In the genomic region with DNA sequence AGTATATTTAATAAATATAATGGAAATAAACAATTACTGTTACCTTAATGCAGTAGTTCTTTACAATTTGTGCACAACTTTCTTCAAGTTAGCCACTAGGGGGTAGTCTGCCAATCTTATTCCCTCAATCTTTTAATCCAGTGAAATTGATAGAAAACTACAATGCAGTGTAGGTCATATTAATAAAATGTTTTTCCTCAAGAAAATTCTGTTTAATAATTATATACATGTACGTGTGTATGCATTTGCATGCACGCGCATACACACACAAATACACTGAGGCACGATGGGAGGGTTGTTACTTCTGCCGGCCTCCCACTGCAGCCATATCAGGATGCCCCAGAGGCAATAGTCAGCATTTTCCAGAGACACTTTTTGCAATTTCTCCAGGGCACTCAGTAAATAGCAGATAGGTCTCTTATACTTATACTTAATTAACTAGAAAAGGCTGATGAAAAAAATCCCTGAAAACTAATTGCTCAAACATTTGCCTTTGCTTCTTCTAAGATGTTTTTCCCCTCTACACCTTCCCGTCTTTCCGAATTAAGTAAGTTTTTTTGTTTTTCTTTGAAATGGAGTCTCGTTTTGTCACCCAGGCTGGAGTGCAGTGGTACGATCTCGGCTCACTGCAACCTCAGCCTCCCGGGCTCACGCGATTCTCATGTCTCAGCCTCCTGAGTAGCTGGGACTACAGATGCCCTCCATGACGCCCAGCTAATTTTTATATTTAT, we compare ENCODE assay signal across 8 cellular contexts. TPM values are rescaled to one million over a fixed set of nuclear protein-coding genes. Genes with fewer than 3 reads are reported as not detected.
DNase-seq lines count a peak whose midpoint lies in the region; ATAC-seq, FAIRE-seq and TF ChIP-seq lines count a peak whose summit lies in the region.

No MANE protein-coding gene starts in this region.

- no peaks in the 10 kb centered on the region for H4K20me1 ChIP-seq in OCI-LY7 (ENCODE audit: insufficient read depth, low read length)

- no peaks in the 10 kb centered on the region for H3K36me3 ChIP-seq in OCI-LY7 (ENCODE audit: insufficient read depth, low read length)
- peaks cover 0 to 16% (median 0%) of the 10 kb centered on the region in 3 donors for H3K36me3 ChIP-seq in tibial nerve

- no peak for TF ChIP-seq EP300 in tibial nerve (IDR thresholded peaks at IDR 0.05)

- POLR2A ChIA-PET in OCI-LY7 (lab: Charles Lee) = no interaction called here

- TF ChIP-seq CTCF in OCI-LY7 (conservative IDR thresholded peaks at IDR 0.05; ENCODE audit: low read length) (peak; percentile 87), fibroblast of mammary gland (conservative IDR thresholded peaks at IDR 0.05; ENCODE audit: control insufficient read depth, insufficient read depth, low read depth, low read length) (peak; percentile 66), tibial nerve (IDR thresholded peaks at IDR 0.05) (peak; percentile 42 to 60 (median 47))

- H3K4me3 ChIP-seq in OCI-LY7 (ENCODE audit: low read depth, low read length, poor library complexity, severe bottlenecking) = no peak overlapping the region
- H3K4me3 ChIP-seq in fibroblast of mammary gland (ENCODE audit: control insufficient read depth, low read depth, low read length) = no peak overlapping the region
- H3K4me3 ChIP-seq in tibial nerve = no peak overlapping the region

- H3K79me2 ChIP-seq in OCI-LY7 (ENCODE audit: insufficient read depth, low read depth, low read length) = no peaks in the 10 kb centered on the region

- H2AFZ ChIP-seq in OCI-LY7 (ENCODE audit: low read length) = no peak overlapping the region

- H3K9me3 ChIP-seq in OCI-LY7 (ENCODE audit: low read length) (no peaks in the 10 kb centered on the region), tibial nerve (peaks cover 0 to 18% (median 4%) of the 10 kb centered on the region in 4 donors)

- H3K4me2 ChIP-seq in OCI-LY7 (ENCODE audit: low read length) = no peak overlapping the region

- no peak for TF ChIP-seq POLR2A in tibial nerve (IDR thresholded peaks at IDR 0.05)

- no peak for FAIRE-seq in frontal cortex (lab: Jason Lieb, UNC)

- DNase-seq in SKM-1 treated with dmso at 0.1 percent for 144 hours (lab: John Stamatoyannopoulos, UW; ENCODE audit: unreplicated experiment) (peak; percentile 15), SKM-1 (lab: John Stamatoyannopoulos, UW; ENCODE audit: unreplicated experiment) (no peak), OCI-LY7 (ENCODE audit: low spot score) (peak; percentile 42), fibroblast of mammary gland (ENCODE audit: low read depth) (peak; percentile 49), tibial nerve (ENCODE audit: low spot score in 2 of 2) (no peak), frontal cortex (ENCODE audit: low spot score in 2 of 2) (no peak)

- intact Hi-C loops in OCI-LY7 (cut with micrococcal nuclease; ENCODE audit: unreplicated experiment) = loop anchor here (2.0 to 5.0 kb wide), 2 partner anchors 173 to 186 kb away; no protein-coding TSS in a partner anchor

- no peaks in the 10 kb centered on the region for H3K9me2 ChIP-seq in OCI-LY7 (ENCODE audit: insufficient read depth, low read length)

- CTCF ChIA-PET in OCI-LY7 (lab: Charles Lee; ENCODE audit: unreplicated experiment) = no interaction called here

- peaks cover 15% of the 10 kb centered on the region for H3K4me1 ChIP-seq in OCI-LY7 (ENCODE audit: insufficient read depth, low read length, poor library complexity, severe bottlenecking)
- peaks cover 0 to 28% (median 12%) of the 10 kb centered on the region in 4 donors for H3K4me1 ChIP-seq in tibial nerve

- no peaks in the 10 kb centered on the region for H3K27me3 ChIP-seq in tibial nerve

- ATAC-seq in HG03039 (IDR thresholded peaks at IDR 0.05; ENCODE audit: unreplicated experiment) (no peak), HG02678 (IDR thresholded peaks at IDR 0.05; ENCODE audit: unreplicated experiment) (no peak)

- WGBS in tibial nerve, 2 donors = 82 to 86% methylated on average over 14 of the region's 14 CpGs

- H3K27ac ChIP-seq in OCI-LY7 (ENCODE audit: low read depth, low read length, poor library complexity, severe bottlenecking) = no peak overlapping the region
- peak overlapping the region in 2 of 4 donors; percentile 94 to 100 for H3K27ac ChIP-seq in tibial nerve

- no TSS peak for BruUV-seq in OCI-LY7 (replicated peaks; lab: Mats Ljungman, UMichigan)

RNA-seq across cellular contexts. Expression of a gene that starts 3.1 kb away (rescaled TPM):
- total RNA-seq in OCI-LY7 (2014; rRNA removed; shearing (Covaris generic)) = 0.90 and 1.2 TPM in 2 replicates
- total RNA-seq in OCI-LY7 (2022) (1.3 and 1.4 TPM in 2 replicates), tibial nerve (10 to 100 TPM; 39.6 to 57.3 (median 46.6) TPM), frontal cortex (20.8 TPM)

Comparison
In these comparisons a context has a peak if more than half of its experiments do, and no peak if none do; other contexts are left out.
1. DNase-seq: peak in SKM-1 treated with dmso at 0.1 percent for 144 hours (single experiment), OCI-LY7 (single experiment) and fibroblast of mammary gland (single experiment); none in SKM-1 (single experiment), tibial nerve (0 of 2) and frontal cortex (0 of 2).
2. Peak in every context shown above with its lines, with median percentiles within 50 percentile points of each other: CTCF ChIP-seq.